31 cellular contexts compared by ENCODE assay signal in the genomic region with DNA sequence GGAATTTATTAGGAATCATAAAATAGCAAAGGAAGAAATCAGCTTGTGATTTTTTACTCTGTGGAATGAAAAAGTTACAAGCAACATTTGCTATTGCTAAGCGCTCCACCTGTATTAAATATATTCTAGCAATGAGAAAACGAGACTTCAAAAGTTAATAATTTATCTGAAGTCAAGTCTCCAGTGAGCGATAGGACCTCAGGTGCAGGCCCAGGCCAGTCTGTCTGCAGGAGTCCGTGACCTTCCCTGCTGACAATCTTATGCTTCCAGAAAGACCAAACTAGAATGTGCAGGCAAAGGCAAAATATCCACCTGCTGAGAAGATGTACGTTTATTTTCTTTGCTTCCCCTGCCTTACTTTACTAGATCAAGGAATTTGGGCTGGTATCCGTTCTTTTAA. TPM values are rescaled to one million over a fixed set of nuclear protein-coding genes. Genes with fewer than 3 reads are reported as not detected.
"Had no signal": no experiment of that assay in that cellular context is flagged by ENCODE, and none has a peak within 500 bp of the region (broad histone marks: within the 10 kb centered on the region; RNA-seq: fewer than 3 reads in every experiment).

No MANE protein-coding gene starts in this region.

- ATAC-seq: activated CD4-positive, CD25-positive, alpha-beta regulatory T cell treated with anti-CD3 and anti-CD28 coated beads, Interleukin-2, amount 50 U/mL, for 24 hours; activated CD8-positive, alpha-beta T cell treated with anti-CD3 and anti-CD28 coated beads, Interleukin-2, amount 10 ng/mL, durations not matched to agents 7 days and 5 days; PC-3; SK-N-SH treated with all-trans-retinoic acid at 6 μM for 48 hours had no signal

- H3K4me1 Mint-ChIP-seq: activated naive CD8-positive, alpha-beta T cell treated with anti-CD3 and anti-CD28 coated beads, Interleukin-2, amount 10 ng/mL, durations not matched to agents 7 days and 5 days had no signal

- H3K27ac Mint-ChIP-seq: activated CD8-positive, alpha-beta T cell treated with anti-CD3 and anti-CD28 coated beads, Interleukin-2, amount 10 ng/mL, durations not matched to agents 7 days and 5 days; activated naive CD8-positive, alpha-beta T cell treated with anti-CD3 and anti-CD28 coated beads, Interleukin-2, amount 10 ng/mL, durations not matched to agents 7 days and 5 days; T-helper 1 cell treated with Interleukin-12 subunit alpha and Interleukin-12 subunit beta and Interleukin-4 antibody, amounts not matched to agents 30 μg/mL and 1 μg/mL, for 36 hours had no signal

- H3K9me3 ChIP-seq: adrenal gland, breast epithelium, SJSA1 had no signal

- H3K36me3 Mint-ChIP-seq: activated naive CD8-positive, alpha-beta T cell treated with anti-CD3 and anti-CD28 coated beads, Interleukin-2, amount 10 ng/mL, durations not matched to agents 7 days and 5 days had no signal

- FAIRE-seq: RCC 7860 had no signal

- H3K4me3 ChIP-seq: adrenal gland, breast epithelium, SJSA1 had no signal

- H3K9me3 Mint-ChIP-seq: T-helper 1 cell treated with Interleukin-12 subunit alpha and Interleukin-12 subunit beta and Interleukin-4 antibody, amounts not matched to agents 30 μg/mL and 1 μg/mL, for 36 hours had no signal

- DNase-seq: activated CD4-positive, alpha-beta T cell treated with anti-CD3 and anti-CD28 coated beads for 48 hours; activated CD4-positive, alpha-beta T cell treated with anti-CD3 and anti-CD28 coated beads, Interleukin-2, amount 50 U/mL, for 4 hours; activated CD8-positive, alpha-beta memory T cell treated with anti-CD3 and anti-CD28 coated beads, Interleukin-2, amount 50 U/mL, for 48 hours; activated CD8-positive, alpha-beta T cell treated with anti-CD3 and anti-CD28 coated beads, Interleukin-2, amount 10 ng/mL, durations not matched to agents 7 days and 5 days; activated naive CD4-positive, alpha-beta T cell treated with anti-CD3 and anti-CD28 coated beads, Interleukin-2, amount 50 U/mL, for 16 hours; activated naive CD8-positive, alpha-beta T cell treated with anti-CD3 and anti-CD28 coated beads, Interleukin-2, amount 10 ng/mL, durations not matched to agents 7 days and 5 days; activated T-cell treated with anti-CD3 and anti-CD28 coated beads, Interleukin-2, amount 50 U/mL, for 1 hour; adrenal gland; anterior cingulate cortex; caudate nucleus; KG1; NCI-H1048; NCI-H1417; NCI-H2029; NCI-H2107; NCI-H2171 treated with DMSO at 0.1 percent for 48 hours; NCI-H345; NCI-H510A; NCI-H526 treated with DMSO at 0.1 percent for 48 hours; NK-92 treated with Interleukin-12 subunit alpha and Interleukin-12 subunit beta, amount 100 ng/mL, for 24 hours; PC-3; SHP77; SW 1271 had no signal

- H3K4me3 Mint-ChIP-seq: activated CD8-positive, alpha-beta T cell treated with anti-CD3 and anti-CD28 coated beads, Interleukin-2, amount 10 ng/mL, durations not matched to agents 7 days and 5 days; activated naive CD8-positive, alpha-beta T cell treated with anti-CD3 and anti-CD28 coated beads, Interleukin-2, amount 10 ng/mL, durations not matched to agents 7 days and 5 days; T-helper 1 cell treated with Interleukin-12 subunit alpha and Interleukin-12 subunit beta and Interleukin-4 antibody, amounts not matched to agents 30 μg/mL and 1 μg/mL, for 36 hours had no signal

- H3K27ac ChIP-seq: adrenal gland, breast epithelium, SJSA1 had no signal

- H3K4me1 ChIP-seq: breast epithelium had no signal

RNA-seq across cellular contexts. Expression of a gene that starts 22.7 kb away (rescaled TPM):
- total RNA-seq: activated CD8-positive, alpha-beta T cell treated with anti-CD3 and anti-CD28 coated beads, Interleukin-2, amount 10 ng/mL, durations not matched to agents 7 days and 5 days; LHCN-M2; M059J; PC-3; SJSA1 had no signal
